26 cellular contexts compared by ENCODE assay signal in the genomic region with DNA sequence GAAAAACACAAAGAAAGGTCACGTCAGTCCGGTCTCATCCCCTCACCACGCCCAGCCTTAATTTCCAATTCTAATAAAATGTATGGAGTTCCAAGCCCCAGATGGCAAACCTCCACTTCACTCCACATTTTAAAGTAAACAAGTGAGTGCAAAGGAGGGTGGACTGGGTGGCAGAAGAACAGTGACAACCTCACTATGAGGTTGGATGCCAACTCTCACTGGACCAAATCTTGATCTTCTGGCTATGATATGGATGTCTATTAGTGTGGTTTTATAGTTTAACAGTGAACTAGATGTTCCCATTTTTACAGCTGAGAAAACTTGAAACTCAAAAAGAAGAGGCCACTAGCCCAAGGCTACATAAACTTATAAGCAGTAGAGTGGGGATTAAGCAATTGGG.
"Had no signal": no experiment of that assay in that cellular context is flagged by ENCODE, and none has a peak within 500 bp of the region (broad histone marks: within the 10 kb centered on the region; RNA-seq: fewer than 3 reads in every experiment).

No MANE protein-coding gene starts in this region.

- H3K9me3 Mint-ChIP-seq: natural killer cell; stimulated activated naive CD8-positive, alpha-beta T cell treated with anti-CD3 and anti-CD28 coated beads, Interleukin-15, amount 100 ng/mL, for 72 hours; T-helper 2 cell treated with Interferon-gamma antibody and Interleukin-4, amounts not matched to agents 5 μg/mL and 100 μg/mL, for 36 hours had no signal

- H3K4me3 Mint-ChIP-seq: activated naive CD8-positive, alpha-beta T cell; endodermal cell; natural killer cell; stimulated activated memory B cell treated with anti-CD40 and anti-IgM and Interleukin-4, amounts not matched to agents 10 μg/mL and 1 μg/mL and 100 μg/mL, for 72 hours; stimulated activated naive CD8-positive, alpha-beta T cell treated with anti-CD3 and anti-CD28 coated beads, Interleukin-15, amount 100 ng/mL, for 72 hours; T-helper 2 cell treated with Interferon-gamma antibody and Interleukin-4, amounts not matched to agents 5 μg/mL and 100 μg/mL, for 36 hours had no signal

- H3K27ac Mint-ChIP-seq: activated naive CD8-positive, alpha-beta T cell; natural killer cell; stimulated activated memory B cell treated with anti-CD40 and anti-IgM and Interleukin-4, amounts not matched to agents 10 μg/mL and 1 μg/mL and 100 μg/mL, for 72 hours; T-helper 2 cell treated with Interferon-gamma antibody and Interleukin-4, amounts not matched to agents 5 μg/mL and 100 μg/mL, for 36 hours had no signal

- H3K36me3 Mint-ChIP-seq: activated naive CD8-positive, alpha-beta T cell; natural killer cell; stimulated activated memory B cell treated with anti-CD40 and anti-IgM and Interleukin-4, amounts not matched to agents 10 μg/mL and 1 μg/mL and 100 μg/mL, for 72 hours had no signal

- H3K4me3 ChIP-seq: adrenal gland, lung, smooth muscle cell, tibial nerve had no signal

- DNase-seq: activated CD4-positive, alpha-beta T cell treated with anti-CD3 and anti-CD28 coated beads for 4 hours; activated CD4-positive, alpha-beta T cell treated with anti-CD3 and anti-CD28 coated beads, Interleukin-2, amount 50 U/mL, for 4 hours; activated effector memory CD4-positive, alpha-beta T cell treated with Interleukin-2 at 50 U/mL for 16 hours; activated naive CD4-positive, alpha-beta T cell treated with Interleukin-2 at 50 U/mL for 16 hours; aorta; caudate nucleus; endodermal cell; mesendoderm; natural killer cell; posterior cingulate gyrus; retina; stimulated activated CD4-positive, alpha-beta T cell treated with anti-CD3 and anti-CD28 coated beads, Interleukin-1b, Interleukin-23, amount 100 ng/mL, for 48 hours; stimulated activated CD4-positive, alpha-beta T cell treated with anti-CD3 and anti-CD28 coated beads, Interleukin-4, amount 100 ng/mL, for 4 hours; stimulated activated CD8-positive, alpha-beta memory T cell treated with anti-CD3 and anti-CD28 coated beads, Interleukin-4, amount 100 ng/mL, for 48 hours; stimulated activated naive CD8-positive, alpha-beta T cell treated with anti-CD3 and anti-CD28 coated beads, Interleukin-15, amount 100 ng/mL, for 72 hours; T-helper 1 cell had no signal

- H3K9me3 ChIP-seq: adrenal gland, tibial nerve had no signal

- H3K27me3 ChIP-seq: adrenal gland, brain microvascular endothelial cell, tibial nerve had no signal

- H3K4me1 Mint-ChIP-seq: natural killer cell; stimulated activated memory B cell treated with anti-CD40 and anti-IgM and Interleukin-4, amounts not matched to agents 10 μg/mL and 1 μg/mL and 100 μg/mL, for 72 hours; stimulated activated naive CD8-positive, alpha-beta T cell treated with anti-CD3 and anti-CD28 coated beads, Interleukin-15, amount 100 ng/mL, for 72 hours had no signal

- H3K27ac ChIP-seq: adrenal gland, brain microvascular endothelial cell had no signal

- ATAC-seq: esophagus mucosa; left lobe of liver; natural killer cell; stimulated activated memory B cell treated with anti-CD40 and anti-IgM and Interleukin-4, amounts not matched to agents 10 μg/mL and 1 μg/mL and 100 μg/mL, for 72 hours; stimulated activated naive CD8-positive, alpha-beta T cell treated with anti-CD3 and anti-CD28 coated beads, Interleukin-15, amount 100 ng/mL, for 72 hours had no signal
